Comparison of ENCODE assay signal across 13 cellular contexts in genomic region chr18:44973282-44973681, GRCh38.
DNase-seq lines count a peak whose midpoint lies in the region; TF ChIP-seq lines count a peak whose summit lies in the region.
"Had no signal": no experiment of that assay in that cellular context is flagged by ENCODE, and none has a peak within 500 bp of the region (broad histone marks: within the 10 kb centered on the region; RNA-seq: fewer than 3 reads in every experiment).

No MANE protein-coding gene starts in this region.

- intact Hi-C loops in vagina (cut with DNase I): no loop called here

- no peaks in the 10 kb centered on the region for H3K4me1 ChIP-seq in Karpas-422 (ENCODE audit: low read length)
- H3K4me1 ChIP-seq in vagina: peaks cover 8% of the 10 kb centered on the region

- no peaks in the 10 kb centered on the region for H3K9me3 Mint-ChIP-seq in chondrocyte (ENCODE audit: low read depth)
- H3K9me3 Mint-ChIP-seq: HFFc6 had no signal

- H3K4me2 ChIP-seq in Karpas-422 (ENCODE audit: low read depth, low read length, poor library complexity, severe bottlenecking): no peak overlapping the region

- H3K4me3 ChIP-seq in Karpas-422 (ENCODE audit: low read length) (no peak overlapping the region), vagina (no peak overlapping the region)
- H3K4me3 ChIP-seq: body of pancreas, SK-N-MC had no signal

- H3K9me3 ChIP-seq in Karpas-422 (ENCODE audit: low read length) (no peaks in the 10 kb centered on the region), vagina (no peaks in the 10 kb centered on the region)
- H3K9me3 ChIP-seq: body of pancreas had no signal

- no peak overlapping the region for H2AFZ ChIP-seq in Karpas-422 (ENCODE audit: low read length)

- in situ Hi-C loops in G401 (cut with HindIII; ENCODE audit: low sequenced_read_pairs): no loop called here

- H3K27ac ChIP-seq in Karpas-422 (ENCODE audit: low read length) (no peak overlapping the region), vagina (no peak overlapping the region)
- H3K27ac ChIP-seq: body of pancreas, SK-N-MC had no signal

- TF ChIP-seq POLR2A in vagina (IDR thresholded peaks at IDR 0.05): no peak

- no peak overlapping the region for H3K27ac Mint-ChIP-seq in chondrocyte (ENCODE audit: unreplicated experiment)
- H3K27ac Mint-ChIP-seq: HFFc6 had no signal

- H3K27me3 ChIP-seq in Karpas-422 (ENCODE audit: low read length) (no peaks in the 10 kb centered on the region), vagina (no peaks in the 10 kb centered on the region)
- H3K27me3 ChIP-seq: body of pancreas had no signal

- H3K9me2 ChIP-seq in Karpas-422 (replicated peaks; ENCODE audit: insufficient read depth, low read length): no peaks in the 10 kb centered on the region

- H3K4me1 Mint-ChIP-seq in chondrocyte (ENCODE audit: low read depth): peaks cover 19% of the 10 kb centered on the region

- no peak overlapping the region for H3K4me3 Mint-ChIP-seq in chondrocyte (ENCODE audit: unreplicated experiment)
- H3K4me3 Mint-ChIP-seq: HFFc6 had no signal

- H4K20me1 ChIP-seq in Karpas-422 (ENCODE audit: insufficient read depth, low read depth, low read length): no peaks in the 10 kb centered on the region

- H3K9ac ChIP-seq in Karpas-422 (ENCODE audit: low read length): no peak overlapping the region

- H3K27me3 Mint-ChIP-seq in chondrocyte (ENCODE audit: low read depth): no peaks in the 10 kb centered on the region

- H3K36me3 Mint-ChIP-seq in chondrocyte (ENCODE audit: low read depth): no peaks in the 10 kb centered on the region

- DNase-seq in activated CD4-positive, alpha-beta T cell treated with anti-CD3 and anti-CD28 coated beads for 48 hours: peak; percentile 11
- DNase-seq in activated CD4-positive, alpha-beta T cell treated with anti-CD3 and anti-CD28 coated beads, Interleukin-2, amount 50 U/mL, for 4 hours: no peak
- DNase-seq in Karpas-422 (peak; percentile 58), chondrocyte (ENCODE audit: low spot score) (no peak), myocyte (ENCODE audit: low read depth) (peak; percentile 39), G401 (ENCODE audit: low spot score) (no peak), vagina (ENCODE audit: extremely low spot score in 2 of 2) (no peak), NCI-H1930 (lab: John Stamatoyannopoulos, UW) (no peak)
- DNase-seq: activated CD8-positive, alpha-beta memory T cell treated with anti-CD3 and anti-CD28 coated beads, Interleukin-2, amount 50 U/mL, for 4 hours; body of pancreas; HFFc6; NCI-H510A treated with DMSO at 0.1 percent for 48 hours had no signal

- H3K36me3 ChIP-seq in Karpas-422 (ENCODE audit: insufficient read depth, low read length): no peaks in the 10 kb centered on the region
- no peaks in the 10 kb centered on the region for H3K36me3 ChIP-seq in vagina

- TF ChIP-seq CTCF in chondrocyte (IDR thresholded peaks at IDR 0.05) (peak; percentile 58), vagina (IDR thresholded peaks at IDR 0.05) (no peak)

- no peaks in the 10 kb centered on the region for H3K79me2 ChIP-seq in Karpas-422 (ENCODE audit: low read length)

Comparison
In these comparisons a context has a peak if more than half of its experiments do, and no peak if none do; other contexts are left out.
1. DNase-seq: peak in activated CD4-positive, alpha-beta T cell treated with anti-CD3 and anti-CD28 coated beads for 48 hours (single experiment), Karpas-422 (single experiment) and myocyte (single experiment); none in activated CD4-positive, alpha-beta T cell treated with anti-CD3 and anti-CD28 coated beads, Interleukin-2, amount 50 U/mL, for 4 hours (0 of 2), chondrocyte (single experiment), G401 (single experiment), vagina (0 of 2) and NCI-H1930 (0 of 2).